Comparison of ENCODE assay signal across 10 cellular contexts in genomic region chr6:70547313-70547712, GRCh38. TPM values are rescaled to one million over a fixed set of nuclear protein-coding genes. Genes with fewer than 3 reads are reported as not detected.
A peak's percentile ranks its signal among the peaks of the same experiment; 100 is the strongest.
DNase-seq lines count a peak whose midpoint lies in the region; ATAC-seq and TF ChIP-seq lines count a peak whose summit lies in the region.
"Had no signal": no experiment of that assay in that cellular context is flagged by ENCODE, and none has a peak within 500 bp of the region (broad histone marks: within the 10 kb centered on the region; RNA-seq: fewer than 3 reads in every experiment).

No MANE protein-coding gene starts in this region.

- H3K27me3 Mint-ChIP-seq in activated naive CD8-positive, alpha-beta T cell treated with anti-CD3 and anti-CD28 coated beads, Interleukin-2, amount 10 ng/mL, durations not matched to agents 7 days and 5 days = no peaks in the 10 kb centered on the region
- H3K27me3 Mint-ChIP-seq in activated naive CD8-positive, alpha-beta T cell treated with anti-CD3 and anti-CD28 coated beads, Interleukin-2, amount 50 U/mL, for 24 hours = no peaks in the 10 kb centered on the region
- H3K27me3 Mint-ChIP-seq in type B pancreatic cell = no peaks in the 10 kb centered on the region

- peak; percentile 68 for TF ChIP-seq CTCF in type B pancreatic cell (conservative IDR thresholded peaks at IDR 0.05)

- peak; percentile 50 for ATAC-seq in activated naive CD8-positive, alpha-beta T cell treated with anti-CD3 and anti-CD28 coated beads, Interleukin-2, amount 10 ng/mL, durations not matched to agents 7 days and 5 days (ENCODE audit: low read depth)
- no peak for ATAC-seq in activated naive CD8-positive, alpha-beta T cell treated with anti-CD3 and anti-CD28 coated beads, Interleukin-2, amount 50 U/mL, for 24 hours

- no peaks in the 10 kb centered on the region for H3K9me3 Mint-ChIP-seq in activated naive CD8-positive, alpha-beta T cell treated with anti-CD3 and anti-CD28 coated beads, Interleukin-2, amount 10 ng/mL, durations not matched to agents 7 days and 5 days
- no peaks in the 10 kb centered on the region for H3K9me3 Mint-ChIP-seq in activated naive CD8-positive, alpha-beta T cell treated with anti-CD3 and anti-CD28 coated beads, Interleukin-2, amount 50 U/mL, for 24 hours
- no peaks in the 10 kb centered on the region for H3K9me3 Mint-ChIP-seq in type B pancreatic cell

- POLR2A ChIA-PET in activated naive CD8-positive, alpha-beta T cell treated with anti-CD3 and anti-CD28 coated beads, Interleukin-2, amount 10 ng/mL, durations not matched to agents 7 days and 5 days (lab: Charles Lee) = interaction anchor here (1.1 kb wide), 1 partner anchor 17 kb away, joined by 3 read pairs; no protein-coding TSS in a partner anchor

- no peaks in the 10 kb centered on the region for H3K36me3 Mint-ChIP-seq in activated naive CD8-positive, alpha-beta T cell treated with anti-CD3 and anti-CD28 coated beads, Interleukin-2, amount 10 ng/mL, durations not matched to agents 7 days and 5 days
- no peaks in the 10 kb centered on the region for H3K36me3 Mint-ChIP-seq in activated naive CD8-positive, alpha-beta T cell treated with anti-CD3 and anti-CD28 coated beads, Interleukin-2, amount 50 U/mL, for 24 hours (ENCODE audit: low read depth)
- H3K36me3 Mint-ChIP-seq in type B pancreatic cell = peaks cover 8% of the 10 kb centered on the region

- H3K27ac Mint-ChIP-seq in activated naive CD8-positive, alpha-beta T cell treated with anti-CD3 and anti-CD28 coated beads, Interleukin-2, amount 10 ng/mL, durations not matched to agents 7 days and 5 days = no peak overlapping the region
- no peak overlapping the region for H3K27ac Mint-ChIP-seq in activated naive CD8-positive, alpha-beta T cell treated with anti-CD3 and anti-CD28 coated beads, Interleukin-2, amount 50 U/mL, for 24 hours
- no peak overlapping the region for H3K27ac Mint-ChIP-seq in type B pancreatic cell

- no peak overlapping the region for H3K4me3 Mint-ChIP-seq in activated naive CD8-positive, alpha-beta T cell treated with anti-CD3 and anti-CD28 coated beads, Interleukin-2, amount 10 ng/mL, durations not matched to agents 7 days and 5 days
- H3K4me3 Mint-ChIP-seq in activated naive CD8-positive, alpha-beta T cell treated with anti-CD3 and anti-CD28 coated beads, Interleukin-2, amount 50 U/mL, for 24 hours = no peak overlapping the region
- no peak overlapping the region for H3K4me3 Mint-ChIP-seq in type B pancreatic cell

- DNase-seq in activated naive CD8-positive, alpha-beta T cell treated with anti-CD3 and anti-CD28 coated beads, Interleukin-2, amount 10 ng/mL, durations not matched to agents 7 days and 5 days = no peak
- no peak for DNase-seq in activated naive CD8-positive, alpha-beta T cell treated with anti-CD3 and anti-CD28 coated beads, Interleukin-2, amount 50 U/mL, for 24 hours
- DNase-seq in RPMI8226 = peak; percentile 45
- peak; percentile 29 for DNase-seq in foreskin melanocyte
- no peak for DNase-seq in type B pancreatic cell (ENCODE audit: extremely low spot score, unreplicated experiment)
- DNase-seq in stimulated activated CD4-positive, alpha-beta T cell treated with anti-CD3 and anti-CD28 coated beads, Interleukin-4, amount 100 ng/mL, for 1 hour = no peak
- no peak for DNase-seq in stimulated activated naive CD4-positive, alpha-beta T cell (lab: John Stamatoyannopoulos, UW)
- no peak for DNase-seq in CD1c-positive myeloid dendritic cell (ENCODE audit: extremely low spot score)
- DNase-seq: effector CD8-positive, alpha-beta T cell; GDM1 had no signal

- no peaks in the 10 kb centered on the region for H3K4me1 Mint-ChIP-seq in activated naive CD8-positive, alpha-beta T cell treated with anti-CD3 and anti-CD28 coated beads, Interleukin-2, amount 10 ng/mL, durations not matched to agents 7 days and 5 days
- H3K4me1 Mint-ChIP-seq in activated naive CD8-positive, alpha-beta T cell treated with anti-CD3 and anti-CD28 coated beads, Interleukin-2, amount 50 U/mL, for 24 hours = no peaks in the 10 kb centered on the region
- H3K4me1 Mint-ChIP-seq in type B pancreatic cell (ENCODE audit: unreplicated experiment) = no peaks in the 10 kb centered on the region

RNA-seq across cellular contexts. Expression of gene SDHAF4, which starts 19.4 kb away (rescaled TPM):
- 10 to 100 TPM; 13.9 to 15.9 TPM for total RNA-seq in activated naive CD8-positive, alpha-beta T cell treated with anti-CD3 and anti-CD28 coated beads, Interleukin-2, amount 10 ng/mL, durations not matched to agents 7 days and 5 days
- 13.6 and 17.6 TPM in 2 replicates for total RNA-seq in type B pancreatic cell (ENCODE audit: low replicate concordance)

Comparison
In these comparisons a context has a peak if more than half of its experiments do, and no peak if none do; other contexts are left out.
1. DNase-seq: peak in RPMI8226 (single experiment) and foreskin melanocyte (single experiment); none in activated naive CD8-positive, alpha-beta T cell treated with anti-CD3 and anti-CD28 coated beads, Interleukin-2, amount 10 ng/mL, durations not matched to agents 7 days and 5 days (single experiment), activated naive CD8-positive, alpha-beta T cell treated with anti-CD3 and anti-CD28 coated beads, Interleukin-2, amount 50 U/mL, for 24 hours (single experiment), type B pancreatic cell (single experiment), stimulated activated CD4-positive, alpha-beta T cell treated with anti-CD3 and anti-CD28 coated beads, Interleukin-4, amount 100 ng/mL, for 1 hour (single experiment), stimulated activated naive CD4-positive, alpha-beta T cell (0 of 6) and CD1c-positive myeloid dendritic cell (single experiment).